Comparison of ENCODE assay signal across 2 cellular contexts in the genomic region with DNA sequence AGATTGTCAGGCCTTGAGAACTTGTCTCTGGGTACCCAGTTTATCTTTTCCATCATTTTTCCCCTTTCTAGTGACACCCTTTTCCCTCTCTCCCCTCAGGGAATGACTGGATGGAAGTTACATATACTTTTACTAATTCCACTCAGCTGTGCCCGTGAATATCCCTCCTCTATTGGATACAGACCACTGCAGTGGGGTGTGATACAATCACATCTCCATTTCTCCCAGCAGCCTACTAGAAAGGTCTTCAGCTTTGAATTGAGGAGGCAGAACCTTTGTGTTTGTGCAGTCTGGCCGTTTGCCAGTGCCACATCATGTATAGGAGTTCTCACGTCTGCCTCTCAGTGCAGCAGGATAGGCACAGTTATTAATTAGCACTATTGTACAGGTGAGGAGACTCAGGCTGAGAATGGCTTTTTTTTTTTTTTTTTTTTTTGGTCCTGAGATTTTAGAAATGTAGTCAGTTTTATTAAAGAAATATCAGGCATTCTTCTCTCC.
TF ChIP-seq lines count a peak whose summit lies in the region.

No MANE protein-coding gene starts in this region.

TF ChIP-seq in SK-N-SH, 30 proteins besides CTCF, POLR2A, EP300 and RAD21 (continued from another document):
- TF ChIP-seq, protein P1, sequence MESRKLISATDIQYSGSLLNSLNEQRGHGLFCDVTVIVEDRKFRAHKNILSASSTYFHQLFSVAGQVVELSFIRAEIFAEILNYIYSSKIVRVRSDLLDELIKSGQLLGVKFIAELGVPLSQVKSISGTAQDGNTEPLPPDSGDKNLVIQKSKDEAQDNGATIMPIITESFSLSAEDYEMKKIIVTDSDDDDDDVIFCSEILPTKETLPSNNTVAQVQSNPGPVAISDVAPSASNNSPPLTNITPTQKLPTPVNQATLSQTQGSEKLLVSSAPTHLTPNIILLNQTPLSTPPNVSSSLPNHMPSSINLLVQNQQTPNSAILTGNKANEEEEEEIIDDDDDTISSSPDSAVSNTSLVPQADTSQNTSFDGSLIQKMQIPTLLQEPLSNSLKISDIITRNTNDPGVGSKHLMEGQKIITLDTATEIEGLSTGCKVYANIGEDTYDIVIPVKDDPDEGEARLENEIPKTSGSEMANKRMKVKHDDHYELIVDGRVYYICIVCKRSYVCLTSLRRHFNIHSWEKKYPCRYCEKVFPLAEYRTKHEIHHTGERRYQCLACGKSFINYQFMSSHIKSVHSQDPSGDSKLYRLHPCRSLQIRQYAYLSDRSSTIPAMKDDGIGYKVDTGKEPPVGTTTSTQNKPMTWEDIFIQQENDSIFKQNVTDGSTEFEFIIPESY (IDR thresholded peaks at IDR 0.05; ENCODE audit: borderline replicate concordance, low read depth): no peak
- TF ChIP-seq TCF12 (IDR thresholded peaks at IDR 0.05) (no peak), FOXJ3 (CRISPR knock-in tag; IDR thresholded peaks at IDR 0.05) (no peak)
- TF ChIP-seq, protein P2, sequence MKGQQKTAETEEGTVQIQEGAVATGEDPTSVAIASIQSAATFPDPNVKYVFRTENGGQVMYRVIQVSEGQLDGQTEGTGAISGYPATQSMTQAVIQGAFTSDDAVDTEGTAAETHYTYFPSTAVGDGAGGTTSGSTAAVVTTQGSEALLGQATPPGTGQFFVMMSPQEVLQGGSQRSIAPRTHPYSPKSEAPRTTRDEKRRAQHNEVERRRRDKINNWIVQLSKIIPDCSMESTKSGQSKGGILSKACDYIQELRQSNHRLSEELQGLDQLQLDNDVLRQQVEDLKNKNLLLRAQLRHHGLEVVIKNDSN (IDR thresholded peaks at IDR 0.05; ENCODE audit: borderline replicate concordance, low read depth): no peak

TF ChIP-seq in SK-N-SH treated with all-trans-retinoic acid at 6 μM for 48 hours, 23 proteins besides CTCF, POLR2A, EP300 and RAD21 (continued from another document):
- TF ChIP-seq, protein P3, sequence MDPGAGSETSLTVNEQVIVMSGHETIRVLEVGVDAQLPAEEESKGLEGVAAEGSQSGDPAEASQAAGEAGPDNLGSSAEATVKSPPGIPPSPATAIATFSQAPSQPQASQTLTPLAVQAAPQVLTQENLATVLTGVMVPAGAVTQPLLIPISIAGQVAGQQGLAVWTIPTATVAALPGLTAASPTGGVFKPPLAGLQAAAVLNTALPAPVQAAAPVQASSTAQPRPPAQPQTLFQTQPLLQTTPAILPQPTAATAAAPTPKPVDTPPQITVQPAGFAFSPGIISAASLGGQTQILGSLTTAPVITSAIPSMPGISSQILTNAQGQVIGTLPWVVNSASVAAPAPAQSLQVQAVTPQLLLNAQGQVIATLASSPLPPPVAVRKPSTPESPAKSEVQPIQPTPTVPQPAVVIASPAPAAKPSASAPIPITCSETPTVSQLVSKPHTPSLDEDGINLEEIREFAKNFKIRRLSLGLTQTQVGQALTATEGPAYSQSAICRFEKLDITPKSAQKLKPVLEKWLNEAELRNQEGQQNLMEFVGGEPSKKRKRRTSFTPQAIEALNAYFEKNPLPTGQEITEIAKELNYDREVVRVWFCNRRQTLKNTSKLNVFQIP (CRISPR knock-in tag; IDR thresholded peaks at IDR 0.05; ENCODE audit: borderline replicate concordance, low read depth): no peak
- no peak for TF ChIP-seq TCF4 (CRISPR knock-in tag; IDR thresholded peaks at IDR 0.05; ENCODE audit: borderline replicate concordance)
- TF ChIP-seq RARB (CRISPR knock-in tag; IDR thresholded peaks at IDR 0.05): no peak
- TF ChIP-seq, protein P4, sequence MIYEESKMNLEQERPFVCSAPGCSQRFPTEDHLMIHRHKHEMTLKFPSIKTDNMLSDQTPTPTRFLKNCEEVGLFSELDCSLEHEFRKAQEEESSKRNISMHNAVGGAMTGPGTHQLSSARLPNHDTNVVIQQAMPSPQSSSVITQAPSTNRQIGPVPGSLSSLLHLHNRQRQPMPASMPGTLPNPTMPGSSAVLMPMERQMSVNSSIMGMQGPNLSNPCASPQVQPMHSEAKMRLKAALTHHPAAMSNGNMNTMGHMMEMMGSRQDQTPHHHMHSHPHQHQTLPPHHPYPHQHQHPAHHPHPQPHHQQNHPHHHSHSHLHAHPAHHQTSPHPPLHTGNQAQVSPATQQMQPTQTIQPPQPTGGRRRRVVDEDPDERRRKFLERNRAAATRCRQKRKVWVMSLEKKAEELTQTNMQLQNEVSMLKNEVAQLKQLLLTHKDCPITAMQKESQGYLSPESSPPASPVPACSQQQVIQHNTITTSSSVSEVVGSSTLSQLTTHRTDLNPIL (CRISPR knock-in tag; IDR thresholded peaks at IDR 0.05; ENCODE audit: low read depth): no peak
- TF ChIP-seq OSR1 (CRISPR knock-in tag; IDR thresholded peaks at IDR 0.05): no peak
- TF ChIP-seq ZFP3 (CRISPR knock-in tag; IDR thresholded peaks at IDR 0.05): no peak
- no peak for TF ChIP-seq ZC3H10 (CRISPR knock-in tag; IDR thresholded peaks at IDR 0.05)
- TF ChIP-seq BACH2 (CRISPR knock-in tag; IDR thresholded peaks at IDR 0.05; ENCODE audit: borderline replicate concordance): no peak
- TF ChIP-seq CSDC2 (CRISPR knock-in tag; IDR thresholded peaks at IDR 0.05): no peak
- no peak for TF ChIP-seq ESRRG (CRISPR knock-in tag; IDR thresholded peaks at IDR 0.05)
